1 cellular context compared by ENCODE assay signal in the genomic region with DNA sequence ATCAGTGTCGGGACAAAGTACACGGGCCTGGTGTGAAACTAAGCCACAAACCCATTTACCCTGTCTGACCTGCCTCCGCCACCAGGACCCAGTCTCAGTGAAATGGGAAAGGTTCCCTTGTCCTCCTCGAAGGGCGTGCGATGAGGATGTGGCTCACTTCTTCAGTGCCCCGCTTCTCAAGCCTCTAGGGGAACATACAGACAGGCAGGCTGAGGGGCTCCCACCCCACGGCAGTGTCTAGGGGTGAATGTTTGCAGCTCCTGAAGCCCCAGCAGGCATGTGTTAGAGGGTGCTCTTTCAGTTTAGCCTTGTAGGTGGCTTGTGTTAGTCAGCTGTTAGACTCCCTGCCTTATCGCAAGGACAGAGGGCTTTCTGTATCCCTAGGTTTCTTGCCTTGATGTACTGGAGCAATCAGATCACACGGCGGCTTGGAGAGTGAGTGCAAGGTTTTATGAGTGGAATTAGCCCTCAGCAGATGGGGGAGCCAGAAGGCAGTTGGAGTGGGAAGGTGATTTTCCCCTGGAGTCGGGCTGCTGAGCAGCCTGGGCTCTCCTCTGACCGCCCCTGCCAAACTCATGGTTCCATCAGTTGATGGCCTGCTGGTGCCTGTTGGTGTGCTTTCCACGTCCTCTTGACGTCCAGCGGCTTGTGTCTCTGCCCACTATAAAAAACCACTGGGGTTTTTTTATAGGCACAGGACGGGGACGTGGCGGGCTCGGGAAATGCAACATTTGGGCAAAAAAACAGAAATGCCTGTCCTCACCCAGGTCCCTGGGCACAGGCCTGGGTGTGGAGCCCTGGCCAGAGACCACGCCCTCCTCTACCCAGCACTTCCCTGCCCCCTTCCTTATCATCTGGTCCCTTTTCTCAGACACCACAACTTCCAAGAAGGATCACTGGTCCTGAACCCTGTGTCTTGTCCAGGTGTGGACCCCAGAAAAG.
TF ChIP-seq lines count a peak whose summit lies in the region.

No MANE protein-coding gene starts in this region.

TF ChIP-seq in liver, 16 proteins besides CTCF, POLR2A, EP300 and RAD21:
- TF ChIP-seq, protein P1, sequence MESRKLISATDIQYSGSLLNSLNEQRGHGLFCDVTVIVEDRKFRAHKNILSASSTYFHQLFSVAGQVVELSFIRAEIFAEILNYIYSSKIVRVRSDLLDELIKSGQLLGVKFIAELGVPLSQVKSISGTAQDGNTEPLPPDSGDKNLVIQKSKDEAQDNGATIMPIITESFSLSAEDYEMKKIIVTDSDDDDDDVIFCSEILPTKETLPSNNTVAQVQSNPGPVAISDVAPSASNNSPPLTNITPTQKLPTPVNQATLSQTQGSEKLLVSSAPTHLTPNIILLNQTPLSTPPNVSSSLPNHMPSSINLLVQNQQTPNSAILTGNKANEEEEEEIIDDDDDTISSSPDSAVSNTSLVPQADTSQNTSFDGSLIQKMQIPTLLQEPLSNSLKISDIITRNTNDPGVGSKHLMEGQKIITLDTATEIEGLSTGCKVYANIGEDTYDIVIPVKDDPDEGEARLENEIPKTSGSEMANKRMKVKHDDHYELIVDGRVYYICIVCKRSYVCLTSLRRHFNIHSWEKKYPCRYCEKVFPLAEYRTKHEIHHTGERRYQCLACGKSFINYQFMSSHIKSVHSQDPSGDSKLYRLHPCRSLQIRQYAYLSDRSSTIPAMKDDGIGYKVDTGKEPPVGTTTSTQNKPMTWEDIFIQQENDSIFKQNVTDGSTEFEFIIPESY (IDR thresholded peaks at IDR 0.05), result no peak
- TF ChIP-seq EGR1 (IDR thresholded peaks at IDR 0.05; ENCODE audit: low read depth in 2 of 2), result no peak
- TF ChIP-seq, protein P2, sequence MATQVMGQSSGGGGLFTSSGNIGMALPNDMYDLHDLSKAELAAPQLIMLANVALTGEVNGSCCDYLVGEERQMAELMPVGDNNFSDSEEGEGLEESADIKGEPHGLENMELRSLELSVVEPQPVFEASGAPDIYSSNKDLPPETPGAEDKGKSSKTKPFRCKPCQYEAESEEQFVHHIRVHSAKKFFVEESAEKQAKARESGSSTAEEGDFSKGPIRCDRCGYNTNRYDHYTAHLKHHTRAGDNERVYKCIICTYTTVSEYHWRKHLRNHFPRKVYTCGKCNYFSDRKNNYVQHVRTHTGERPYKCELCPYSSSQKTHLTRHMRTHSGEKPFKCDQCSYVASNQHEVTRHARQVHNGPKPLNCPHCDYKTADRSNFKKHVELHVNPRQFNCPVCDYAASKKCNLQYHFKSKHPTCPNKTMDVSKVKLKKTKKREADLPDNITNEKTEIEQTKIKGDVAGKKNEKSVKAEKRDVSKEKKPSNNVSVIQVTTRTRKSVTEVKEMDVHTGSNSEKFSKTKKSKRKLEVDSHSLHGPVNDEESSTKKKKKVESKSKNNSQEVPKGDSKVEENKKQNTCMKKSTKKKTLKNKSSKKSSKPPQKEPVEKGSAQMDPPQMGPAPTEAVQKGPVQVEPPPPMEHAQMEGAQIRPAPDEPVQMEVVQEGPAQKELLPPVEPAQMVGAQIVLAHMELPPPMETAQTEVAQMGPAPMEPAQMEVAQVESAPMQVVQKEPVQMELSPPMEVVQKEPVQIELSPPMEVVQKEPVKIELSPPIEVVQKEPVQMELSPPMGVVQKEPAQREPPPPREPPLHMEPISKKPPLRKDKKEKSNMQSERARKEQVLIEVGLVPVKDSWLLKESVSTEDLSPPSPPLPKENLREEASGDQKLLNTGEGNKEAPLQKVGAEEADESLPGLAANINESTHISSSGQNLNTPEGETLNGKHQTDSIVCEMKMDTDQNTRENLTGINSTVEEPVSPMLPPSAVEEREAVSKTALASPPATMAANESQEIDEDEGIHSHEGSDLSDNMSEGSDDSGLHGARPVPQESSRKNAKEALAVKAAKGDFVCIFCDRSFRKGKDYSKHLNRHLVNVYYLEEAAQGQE (IDR thresholded peaks at IDR 0.05), result no peak
- no peak for TF ChIP-seq FOXA1 (IDR thresholded peaks at IDR 0.05)
- no peak for TF ChIP-seq HNF4A (conservative IDR thresholded peaks at IDR 0.05)
